In genomic region chr2:144515694-144516416, GRCh38 we compare ENCODE assay signal across 8 cellular contexts. TPM values are rescaled to one million over a fixed set of nuclear protein-coding genes. Genes with fewer than 3 reads are reported as not detected.
DNase-seq lines count a peak whose midpoint lies in the region; ATAC-seq, FAIRE-seq and TF ChIP-seq lines count a peak whose summit lies in the region.

No MANE protein-coding gene starts in this region.

- peak overlapping the region; percentile 99 to 100 for H3K27ac ChIP-seq in ascending aorta
- peak overlapping the region; percentile 72 to 99 for H3K27ac ChIP-seq in small intestine (ENCODE audit: low read depth in 1 of 2, low read length in 1 of 2)

- H3K4me3 ChIP-seq in ascending aorta, result peak overlapping the region; percentile 85 to 89
- peak overlapping the region; percentile 65 to 71 for H3K4me3 ChIP-seq in small intestine (ENCODE audit: low read depth in 1 of 2, low read length in 2 of 2)

- H3K4me1 ChIP-seq in ascending aorta, result peaks cover 0 to 13% of the 10 kb centered on the region in 2 donors
- no peaks in the 10 kb centered on the region for H3K4me1 ChIP-seq in small intestine (ENCODE audit: control insufficient read depth in 2 of 2, insufficient read depth in 1 of 2, low read depth in 1 of 2, low read length in 1 of 2)

- H3K27me3 ChIP-seq in ascending aorta (no peaks in the 10 kb centered on the region), small intestine (ENCODE audit: control insufficient read depth in 2 of 2, insufficient read depth in 2 of 2, low read length in 2 of 2) (peaks cover 3 to 4% of the 10 kb centered on the region in 2 donors)

- H3K9me3 ChIP-seq in ascending aorta (no peaks in the 10 kb centered on the region), small intestine (ENCODE audit: control insufficient read depth, low read depth) (no peaks in the 10 kb centered on the region)

- peaks cover 50 to 53% of the 10 kb centered on the region in 2 donors for H3K4me1 Mint-ChIP-seq in immature natural killer cell

- no peak for FAIRE-seq in small intestine (lab: Jason Lieb, UNC)

- intact Hi-C loops in ascending aorta (cut with DNase I), result loop anchor here (2.0 to 5.0 kb wide), 5 partner anchors 61 to 491 kb away; a partner anchor contains a TSS

- no peak for ATAC-seq in GM18873 (IDR thresholded peaks at IDR 0.05; ENCODE audit: low FRiP score, unreplicated experiment)
- ATAC-seq in HG02852 (IDR thresholded peaks at IDR 0.05; ENCODE audit: unreplicated experiment), result no peak

- H3K27ac Mint-ChIP-seq in immature natural killer cell, result peak overlapping the region in 5 of 6 donors; percentile 97 to 100 (median 99)

- DNase-seq in GM10266 (ENCODE audit: extremely low spot score) (peak; percentile 52), NOMO-1 treated with DMSO at 0.1 percent for 48 hours (lab: John Stamatoyannopoulos, UW; ENCODE audit: unreplicated experiment) (peak; percentile 54), ascending aorta (ENCODE audit: low spot score in 2 of 2) (no peak), immature natural killer cell (peak; percentile 71 to 82 (median 75)), small intestine (no peak), NCI-H187 (lab: John Stamatoyannopoulos, UW) (no peak)

- H3K9me3 Mint-ChIP-seq in immature natural killer cell, result no peaks in the 10 kb centered on the region

- 1 to 6% (median 4%) methylated on average over 46 to 50 of the region's 50 CpGs for WGBS in small intestine, 3 donors

- H3K36me3 ChIP-seq in ascending aorta (no peaks in the 10 kb centered on the region), small intestine (ENCODE audit: control insufficient read depth in 2 of 2, insufficient read depth in 2 of 2, low read length in 2 of 2) (no peaks in the 10 kb centered on the region)

- peaks cover 24 to 40% (median 40%) of the 10 kb centered on the region in 3 donors for H3K36me3 Mint-ChIP-seq in immature natural killer cell

- TF ChIP-seq CTCF in GM10266 (IDR thresholded peaks at IDR 0.05; ENCODE audit: control insufficient read depth, insufficient read depth, low read depth, missing control alignments), result no peak
- no peak for TF ChIP-seq CTCF in ascending aorta (IDR thresholded peaks at IDR 0.05)

- peaks cover 26 to 58% (median 51%) of the 10 kb centered on the region in 3 donors for H3K27me3 Mint-ChIP-seq in immature natural killer cell (ENCODE audit: low read depth in 3 of 3)

- H3K4me3 Mint-ChIP-seq in immature natural killer cell, result peak overlapping the region; percentile 86 to 98 (median 95)

RNA-seq across cellular contexts. Expression of gene ZEB2, which starts 4.1 kb away (rescaled TPM):
- total RNA-seq in ascending aorta, result 74.6 TPM
- 100 to 1,000 TPM in 1 of 3 donors, 10 to 100 TPM in 2; 56.5 to 115 (median 62.3) TPM for polyA plus RNA-seq in immature natural killer cell
- polyA plus RNA-seq in small intestine, result 10 to 100 TPM in 2 of 3 donors, 1 to 10 TPM in 1; 2.0 to 18.5 (median 12.2) TPM

Comparison
In these comparisons a context has a peak if more than half of its experiments do, and no peak if none do; other contexts are left out.
1. DNase-seq: peak in GM10266 (single experiment), NOMO-1 treated with DMSO at 0.1 percent for 48 hours (single experiment) and immature natural killer cell (3 of 3); none in ascending aorta (0 of 2), small intestine (single experiment) and NCI-H187 (0 of 2).